In the genomic region with DNA sequence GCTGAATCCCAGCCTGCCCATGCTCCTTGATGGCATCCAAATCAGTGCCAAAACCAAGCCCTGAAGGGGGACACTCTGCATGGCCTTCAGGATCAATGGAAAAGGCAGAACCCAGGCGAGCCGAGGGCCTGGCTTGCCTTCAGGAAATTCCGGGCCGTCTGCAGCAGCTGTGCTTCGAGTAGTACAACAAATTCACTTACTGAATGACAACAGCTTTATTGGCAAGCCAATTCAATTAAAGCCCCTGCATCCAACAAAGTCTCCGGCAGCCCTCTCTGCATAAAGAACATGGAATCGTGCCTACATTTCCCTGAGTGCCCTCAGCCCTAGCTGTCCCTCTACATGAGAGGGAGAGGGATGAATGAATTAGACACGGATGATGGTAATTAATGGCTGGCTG, we compare ENCODE assay signal across 28 cellular contexts.
DNase-seq lines count a peak whose midpoint lies in the region; ATAC-seq and TF ChIP-seq lines count a peak whose summit lies in the region.
"Had no signal": no experiment of that assay in that cellular context is flagged by ENCODE, and none has a peak within 500 bp of the region (broad histone marks: within the 10 kb centered on the region; RNA-seq: fewer than 3 reads in every experiment).

No MANE protein-coding gene starts in this region.

- no peak overlapping the region for H3K4me3 Mint-ChIP-seq in activated B cell treated with CpG ODN at 0.5 μM for 24 hours
- H3K4me3 Mint-ChIP-seq: activated CD4-positive, alpha-beta memory T cell treated with anti-CD3 and anti-CD28 coated beads, Interleukin-2, amount 10 ng/mL, durations not matched to agents 7 days and 5 days; CD4-positive, alpha-beta T cell; effector memory CD8-positive, alpha-beta T cell; nephron progenitor cell had no signal

- TF ChIP-seq CTCF in activated B cell treated with CpG ODN at 0.5 μM for 24 hours (IDR thresholded peaks at IDR 0.05), result no peak
- TF ChIP-seq CTCF in neutrophil (IDR thresholded peaks at IDR 0.05), result no peak
- no peak for TF ChIP-seq CTCF in tibial artery (IDR thresholded peaks at IDR 0.05)

- H3K27me3 Mint-ChIP-seq in activated B cell treated with CpG ODN at 0.5 μM for 24 hours, result no peaks in the 10 kb centered on the region
- H3K27me3 Mint-ChIP-seq: activated CD4-positive, alpha-beta memory T cell treated with anti-CD3 and anti-CD28 coated beads, Interleukin-2, amount 10 ng/mL, durations not matched to agents 7 days and 5 days; CD4-positive, alpha-beta T cell had no signal

- H3K27me3 ChIP-seq in neutrophil (no peaks in the 10 kb centered on the region), tibial artery (no peaks in the 10 kb centered on the region)
- H3K27me3 ChIP-seq: heart right ventricle, right lobe of liver, suprapubic skin had no signal

- no peaks in the 10 kb centered on the region for H3K9me3 ChIP-seq in neutrophil
- H3K9me3 ChIP-seq in tibial artery, result no peaks in the 10 kb centered on the region
- H3K9me3 ChIP-seq: heart right ventricle, lower lobe of right lung, right lobe of liver, suprapubic skin had no signal

- DNase-seq in DMS79 (lab: John Stamatoyannopoulos, UW), result peak; percentile 42
- peak; percentile 47 for DNase-seq in NCI-H1092 (lab: John Stamatoyannopoulos, UW)
- DNase-seq in activated B cell treated with CpG ODN at 0.5 μM for 24 hours, result no peak
- DNase-seq in NCI-H748 (lab: John Stamatoyannopoulos, UW; ENCODE audit: unreplicated experiment), result no peak
- DNase-seq in NCI-H2081 (lab: John Stamatoyannopoulos, UW), result no peak
- no peak for DNase-seq in tibial artery
- DNase-seq: activated CD4-positive, alpha-beta memory T cell treated with anti-CD3 and anti-CD28 coated beads, Interleukin-2, amount 10 ng/mL, durations not matched to agents 7 days and 5 days; activated CD4-positive, CD25-positive, alpha-beta regulatory T cell treated with anti-CD3 and anti-CD28 coated beads, Interleukin-2, amount 50 U/mL, for 72 hours; activated CD8-positive, alpha-beta memory T cell treated with anti-CD3 and anti-CD28 coated beads, Interleukin-2, amount 50 U/mL, for 48 hours; activated naive CD4-positive, alpha-beta T cell treated with anti-CD3 and anti-CD28 coated beads, Interleukin-2, amount 50 U/mL, for 16 hours; amygdala; CD4-positive, alpha-beta T cell; cortex of kidney; DMS 273 treated with DMSO at 0.1 percent for 48 hours; effector memory CD8-positive, alpha-beta T cell; foreskin fibroblast; heart right ventricle; kidney glomerular epithelial cell; lower lobe of right lung; NCI-H146; NCI-H510A treated with DMSO at 0.1 percent for 48 hours; nephron progenitor cell; stimulated activated CD4-positive, alpha-beta T cell treated with anti-CD3 and anti-CD28 coated beads, Interleukin-12 subunit alpha, Interleukin-12 subunit beta, amount 100 ng/mL, for 4 hours; stimulated activated CD4-positive, alpha-beta T cell treated with anti-CD3 and anti-CD28 coated beads, Interleukin-4, amount 100 ng/mL, for 1 hour had no signal

- ATAC-seq in activated B cell treated with CpG ODN at 0.5 μM for 24 hours (ENCODE audit: low read depth) (no peak), GM19395 (IDR thresholded peaks at IDR 0.05; ENCODE audit: unreplicated experiment) (no peak)
- ATAC-seq: effector memory CD8-positive, alpha-beta T cell; heart right ventricle; lower lobe of right lung; right lobe of liver had no signal

- peaks cover 6% of the 10 kb centered on the region for H3K9me3 Mint-ChIP-seq in activated B cell treated with CpG ODN at 0.5 μM for 24 hours
- H3K9me3 Mint-ChIP-seq: CD4-positive, alpha-beta T cell had no signal

- POLR2A ChIA-PET in activated B cell treated with CpG ODN at 0.5 μM for 24 hours (lab: Charles Lee), result interaction anchor here (0.5 to 7.6 kb wide), 4 partner anchors 12 to 188 kb away, joined by 3 to 75 read pairs (median 7); no protein-coding TSS in a partner anchor

- no peak overlapping the region for H3K4me3 ChIP-seq in neutrophil (ENCODE audit: low read depth in 1 of 2, low read length in 1 of 2)
- H3K4me3 ChIP-seq in tibial artery, result no peak overlapping the region
- H3K4me3 ChIP-seq: heart right ventricle, lower lobe of right lung, right lobe of liver, suprapubic skin had no signal

- intact Hi-C loops in activated B cell treated with CpG ODN at 0.5 μM for 24 hours (cut with micrococcal nuclease), result no loop called here
- intact Hi-C loops in tibial artery (cut with DNase I; ENCODE audit: low total_unique reads), result no loop called here

- H3K4me1 Mint-ChIP-seq in activated B cell treated with CpG ODN at 0.5 μM for 24 hours, result peaks cover 96% of the 10 kb centered on the region
- H3K4me1 Mint-ChIP-seq: activated CD4-positive, alpha-beta memory T cell treated with anti-CD3 and anti-CD28 coated beads, Interleukin-2, amount 10 ng/mL, durations not matched to agents 7 days and 5 days had no signal

- H3K36me3 ChIP-seq in neutrophil, result no peaks in the 10 kb centered on the region
- no peaks in the 10 kb centered on the region for H3K36me3 ChIP-seq in tibial artery
- H3K36me3 ChIP-seq: heart right ventricle, lower lobe of right lung, right lobe of liver, suprapubic skin had no signal

- peaks cover 10% of the 10 kb centered on the region for H3K36me3 Mint-ChIP-seq in activated B cell treated with CpG ODN at 0.5 μM for 24 hours (ENCODE audit: low read depth)

- peak overlapping the region; percentile 95 for H3K27ac Mint-ChIP-seq in activated B cell treated with CpG ODN at 0.5 μM for 24 hours
- H3K27ac Mint-ChIP-seq: activated CD4-positive, alpha-beta memory T cell treated with anti-CD3 and anti-CD28 coated beads, Interleukin-2, amount 10 ng/mL, durations not matched to agents 7 days and 5 days; CD4-positive, alpha-beta T cell; effector memory CD8-positive, alpha-beta T cell; nephron progenitor cell had no signal

- H3K27ac ChIP-seq in neutrophil, result peak overlapping the region; percentile 80
- H3K27ac ChIP-seq in tibial artery, result no peak overlapping the region
- H3K27ac ChIP-seq: heart right ventricle, lower lobe of right lung, right lobe of liver, suprapubic skin had no signal

- H3K4me1 ChIP-seq in neutrophil (ENCODE audit: control insufficient read depth in 1 of 2, insufficient read depth in 1 of 2, low read depth in 1 of 2, low read length in 1 of 2) (peaks cover 39 to 43% of the 10 kb centered on the region in 2 experiments), tibial artery (no peaks in the 10 kb centered on the region)
- H3K4me1 ChIP-seq: right lobe of liver, suprapubic skin had no signal

- CTCF ChIA-PET in activated B cell treated with CpG ODN at 0.5 μM for 24 hours (lab: Charles Lee), result interaction anchor here (1.1 kb wide), 1 partner anchor 76 kb away, joined by 3 read pairs; no protein-coding TSS in a partner anchor

Comparison
In these comparisons a context has a peak if more than half of its experiments do, and no peak if none do; other contexts are left out.
1. DNase-seq: peak in DMS79 (single experiment) and NCI-H1092 (single experiment); none in activated B cell treated with CpG ODN at 0.5 μM for 24 hours (single experiment), NCI-H748 (single experiment), NCI-H2081 (0 of 2) and tibial artery (0 of 2).